Comparison of ENCODE assay signal across 17 cellular contexts in the genomic region with DNA sequence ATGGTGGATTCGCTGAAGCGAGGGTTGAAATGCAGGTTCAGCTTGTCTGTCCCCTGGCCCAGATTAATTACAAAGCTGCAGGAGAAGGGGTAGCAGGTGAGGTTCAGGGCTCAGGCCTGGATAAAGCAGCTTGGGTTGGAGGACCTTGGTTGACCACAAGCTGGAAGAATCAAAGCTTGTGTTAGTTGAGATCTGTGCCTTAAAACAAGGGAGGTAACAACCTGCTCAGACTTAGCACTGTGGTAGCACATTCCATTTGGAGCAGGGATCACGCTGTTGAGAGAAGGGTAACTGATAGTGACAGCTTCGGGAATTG. TPM values are rescaled to one million over a fixed set of nuclear protein-coding genes. Genes with fewer than 3 reads are reported as not detected.
DNase-seq lines count a peak whose midpoint lies in the region; ATAC-seq and TF ChIP-seq lines count a peak whose summit lies in the region.
"Had no signal": no experiment of that assay in that cellular context is flagged by ENCODE, and none has a peak within 500 bp of the region (broad histone marks: within the 10 kb centered on the region; RNA-seq: fewer than 3 reads in every experiment).

No MANE protein-coding gene starts in this region.

- no peaks in the 10 kb centered on the region for H3K36me3 Mint-ChIP-seq in WTC11
- no peaks in the 10 kb centered on the region for H3K36me3 Mint-ChIP-seq in activated CD4-positive, alpha-beta memory T cell treated with anti-CD3 and anti-CD28 coated beads, Interleukin-2, amount 10 ng/mL, durations not matched to agents 7 days and 5 days (ENCODE audit: low read depth)
- H3K36me3 Mint-ChIP-seq: activated naive CD4-positive, alpha-beta T cell treated with anti-CD3 and anti-CD28 coated beads, Interleukin-2, amount 50 U/mL, for 24 hours had no signal

- H3K9me3 ChIP-seq in suprapubic skin, result no peaks in the 10 kb centered on the region
- H3K9me3 ChIP-seq: neutrophil, sigmoid colon, SK-N-SH had no signal

- TF ChIP-seq POLR2A in suprapubic skin (IDR thresholded peaks at IDR 0.05), result no peak

- WGBS in suprapubic skin, result 75% methylated on average over 4 of the region's 4 CpGs

- POLR2A ChIA-PET in WTC11 (lab: Charles Lee), result interaction anchor here (0.9 to 5.7 kb wide), 3 partner anchors 22 to 31 kb away, joined by 3 to 24 read pairs (median 3); no protein-coding TSS in a partner anchor
- POLR2A ChIA-PET in activated CD4-positive, alpha-beta memory T cell treated with anti-CD3 and anti-CD28 coated beads, Interleukin-2, amount 10 ng/mL, durations not matched to agents 7 days and 5 days (lab: Charles Lee), result interaction anchor here (0.7 kb wide), 1 partner anchor 11 kb away, joined by 3 read pairs; no protein-coding TSS in a partner anchor

- H3K4me1 Mint-ChIP-seq in WTC11, result peaks cover 27% of the 10 kb centered on the region
- peaks cover 21% of the 10 kb centered on the region for H3K4me1 Mint-ChIP-seq in activated CD4-positive, alpha-beta memory T cell treated with anti-CD3 and anti-CD28 coated beads, Interleukin-2, amount 10 ng/mL, durations not matched to agents 7 days and 5 days

- H3K4me1 ChIP-seq in suprapubic skin, result peaks cover 45% of the 10 kb centered on the region

- H3K9me3 Mint-ChIP-seq in WTC11, result no peaks in the 10 kb centered on the region
- no peaks in the 10 kb centered on the region for H3K9me3 Mint-ChIP-seq in activated CD4-positive, alpha-beta memory T cell treated with anti-CD3 and anti-CD28 coated beads, Interleukin-2, amount 10 ng/mL, durations not matched to agents 7 days and 5 days
- H3K9me3 Mint-ChIP-seq: activated naive CD4-positive, alpha-beta T cell treated with anti-CD3 and anti-CD28 coated beads, Interleukin-2, amount 50 U/mL, for 24 hours; activated T-cell treated with anti-CD3 and anti-CD28 coated beads, Interleukin-2, amount 50 U/mL, for 24 hours; effector memory CD8-positive, alpha-beta T cell had no signal

- H3K27me3 ChIP-seq in layer of hippocampus (ENCODE audit: control insufficient read depth, insufficient read depth, low read length), result no peaks in the 10 kb centered on the region
- H3K27me3 ChIP-seq in suprapubic skin, result no peaks in the 10 kb centered on the region
- H3K27me3 ChIP-seq: sigmoid colon had no signal

- H3K4me3 Mint-ChIP-seq in WTC11, result no peak overlapping the region
- H3K4me3 Mint-ChIP-seq in activated CD4-positive, alpha-beta memory T cell treated with anti-CD3 and anti-CD28 coated beads, Interleukin-2, amount 10 ng/mL, durations not matched to agents 7 days and 5 days, result no peak overlapping the region
- H3K4me3 Mint-ChIP-seq: activated naive CD4-positive, alpha-beta T cell treated with anti-CD3 and anti-CD28 coated beads, Interleukin-2, amount 50 U/mL, for 24 hours; activated T-cell treated with anti-CD3 and anti-CD28 coated beads, Interleukin-2, amount 50 U/mL, for 24 hours; effector memory CD8-positive, alpha-beta T cell had no signal

- H3K27me3 Mint-ChIP-seq in WTC11 (ENCODE audit: low read depth), result peaks cover 8% of the 10 kb centered on the region
- peaks cover 23% of the 10 kb centered on the region for H3K27me3 Mint-ChIP-seq in activated CD4-positive, alpha-beta memory T cell treated with anti-CD3 and anti-CD28 coated beads, Interleukin-2, amount 10 ng/mL, durations not matched to agents 7 days and 5 days
- H3K27me3 Mint-ChIP-seq: activated naive CD4-positive, alpha-beta T cell treated with anti-CD3 and anti-CD28 coated beads, Interleukin-2, amount 50 U/mL, for 24 hours had no signal

- no peak for DNase-seq in WTC11 (ENCODE audit: low spot score)
- DNase-seq in suprapubic skin (ENCODE audit: low spot score in 2 of 2), result no peak
- DNase-seq in GM19238 (ENCODE audit: insufficient read length, low spot score), result no peak
- no peak for DNase-seq in activated CD4-positive, alpha-beta memory T cell treated with anti-CD3 and anti-CD28 coated beads, Interleukin-2, amount 10 ng/mL, durations not matched to agents 7 days and 5 days
- DNase-seq: activated CD4-positive, alpha-beta T cell treated with anti-CD3 and anti-CD28 coated beads, Interleukin-2, amount 50 U/mL, for 1 hour; activated T-cell treated with anti-CD3 and anti-CD28 coated beads, Interleukin-2, amount 50 U/mL, for 24 hours; effector memory CD8-positive, alpha-beta T cell; NCI-H1105 treated with DMSO at 0.1 percent for 48 hours; sigmoid colon; stimulated activated CD4-positive, alpha-beta T cell treated with anti-CD3 and anti-CD28 coated beads, Interleukin-2, amount 100 ng/mL, for 24 hours had no signal

- peaks cover 30% of the 10 kb centered on the region for H3K36me3 ChIP-seq in suprapubic skin
- H3K36me3 ChIP-seq: neutrophil had no signal

- H3K27ac Mint-ChIP-seq in WTC11, result peak overlapping the region; percentile 24; the same call in 1 of the 2 replicates
- no peak overlapping the region for H3K27ac Mint-ChIP-seq in activated CD4-positive, alpha-beta memory T cell treated with anti-CD3 and anti-CD28 coated beads, Interleukin-2, amount 10 ng/mL, durations not matched to agents 7 days and 5 days
- H3K27ac Mint-ChIP-seq: activated naive CD4-positive, alpha-beta T cell treated with anti-CD3 and anti-CD28 coated beads, Interleukin-2, amount 50 U/mL, for 24 hours; activated T-cell treated with anti-CD3 and anti-CD28 coated beads, Interleukin-2, amount 50 U/mL, for 24 hours; effector memory CD8-positive, alpha-beta T cell had no signal

- H3K27ac ChIP-seq in layer of hippocampus (ENCODE audit: low read depth, low read length), result peak overlapping the region; percentile 99
- peak overlapping the region; percentile 42 for H3K27ac ChIP-seq in suprapubic skin
- H3K27ac ChIP-seq: HL-60, neutrophil had no signal

- ATAC-seq in WTC11 (no peak), HG02763 (IDR thresholded peaks at IDR 0.05; ENCODE audit: unreplicated experiment) (no peak)
- ATAC-seq: effector memory CD8-positive, alpha-beta T cell had no signal

- TF ChIP-seq EP300 in suprapubic skin (IDR thresholded peaks at IDR 0.05), result no peak

- no peak overlapping the region for H3K4me3 ChIP-seq in suprapubic skin
- H3K4me3 ChIP-seq: sigmoid colon had no signal

- CTCF ChIA-PET in WTC11 (lab: Charles Lee), result interaction anchor here (1.1 to 20.7 kb wide), 8 partner anchors 9 to 126 kb away, joined by 3 to 728 read pairs (median 4); a partner anchor contains a TSS
- CTCF ChIA-PET in activated CD4-positive, alpha-beta memory T cell treated with anti-CD3 and anti-CD28 coated beads, Interleukin-2, amount 10 ng/mL, durations not matched to agents 7 days and 5 days (lab: Charles Lee), result interaction anchor here (0.6 to 1.7 kb wide), 6 partner anchors 9 to 98 kb away, joined by 3 to 10 read pairs (median 5); no protein-coding TSS in a partner anchor

- TF ChIP-seq CTCF in WTC11 (IDR thresholded peaks at IDR 0.05), result no peak
- TF ChIP-seq CTCF in suprapubic skin (IDR thresholded peaks at IDR 0.05), result no peak

TF ChIP-seq in WTC11, 78 proteins besides CTCF, POLR2A, EP300 and RAD21:
- TF ChIP-seq, protein P1, sequence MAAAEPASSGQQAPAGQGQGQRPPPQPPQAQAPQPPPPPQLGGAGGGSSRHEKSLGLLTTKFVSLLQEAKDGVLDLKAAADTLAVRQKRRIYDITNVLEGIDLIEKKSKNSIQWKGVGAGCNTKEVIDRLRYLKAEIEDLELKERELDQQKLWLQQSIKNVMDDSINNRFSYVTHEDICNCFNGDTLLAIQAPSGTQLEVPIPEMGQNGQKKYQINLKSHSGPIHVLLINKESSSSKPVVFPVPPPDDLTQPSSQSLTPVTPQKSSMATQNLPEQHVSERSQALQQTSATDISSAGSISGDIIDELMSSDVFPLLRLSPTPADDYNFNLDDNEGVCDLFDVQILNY (CRISPR knock-in tag; IDR thresholded peaks at IDR 0.05), result no peak
- TF ChIP-seq NR2C2 (CRISPR knock-in tag; IDR thresholded peaks at IDR 0.05), result 0 out of 2 replicates have a peak, but pooled peaks have one; percentile 56
TF ChIP-seq in WTC11: peak in this region for 1.

RNA-seq across cellular contexts. Expression of a gene that starts 9.3 kb away (rescaled TPM):
- total RNA-seq in WTC11 (2021) (0.33 TPM in 1 of 3 replicates, not detected in the others), suprapubic skin (not detected)
- not detected for total RNA-seq in activated CD4-positive, alpha-beta memory T cell treated with anti-CD3 and anti-CD28 coated beads, Interleukin-2, amount 10 ng/mL, durations not matched to agents 7 days and 5 days
- total RNA-seq: G401, sigmoid colon had no signal

RNA-seq across cellular contexts. Expression of a gene that starts 10.3 kb away (rescaled TPM):
- total RNA-seq in WTC11 (2021), result 9.6 to 12.7 TPM (median 10.4 TPM) in 3 replicates
- 10 to 100 TPM; 32.1 to 93.7 (median 80.9) TPM for total RNA-seq in suprapubic skin
- 1 to 10 TPM in 1 of 2 experiments, under 1 TPM in 1; 0.95 to 1.1 TPM for total RNA-seq in activated CD4-positive, alpha-beta memory T cell treated with anti-CD3 and anti-CD28 coated beads, Interleukin-2, amount 10 ng/mL, durations not matched to agents 7 days and 5 days

RNA-seq across cellular contexts. Expression of a gene that starts 38.0 kb away (rescaled TPM):
- 59.5 to 66.3 TPM (median 61.6 TPM) in 3 replicates for total RNA-seq in WTC11 (2021)
- 100 to 1,000 TPM in 1 of 4 donors, 10 to 100 TPM in 3; 52.8 to 124 (median 65.3) TPM for total RNA-seq in suprapubic skin
- total RNA-seq in activated CD4-positive, alpha-beta memory T cell treated with anti-CD3 and anti-CD28 coated beads, Interleukin-2, amount 10 ng/mL, durations not matched to agents 7 days and 5 days, result 10 to 100 TPM; 59.5 to 64.4 TPM

RNA-seq across cellular contexts. Expression of a gene that starts 51.4 kb away (rescaled TPM):
- 14.6 to 17.5 TPM (median 16.0 TPM) in 3 replicates for total RNA-seq in WTC11 (2021)
- 10 to 100 TPM; 12.2 to 17.3 (median 14.8) TPM for total RNA-seq in suprapubic skin
- total RNA-seq in activated CD4-positive, alpha-beta memory T cell treated with anti-CD3 and anti-CD28 coated beads, Interleukin-2, amount 10 ng/mL, durations not matched to agents 7 days and 5 days, result under 1 TPM in 1 of 2 experiments, not detected in 1; 0.08 TPM
